1 cellular context compared by ENCODE assay signal in genomic region chr20:17868700-17869231, GRCh38.
TF ChIP-seq lines count a peak whose summit lies in the region.

No MANE protein-coding gene starts in this region.

TF ChIP-seq in GM23338, 12 proteins besides CTCF, POLR2A, EP300 and RAD21 (continued from another document):
- TF ChIP-seq, protein P1, sequence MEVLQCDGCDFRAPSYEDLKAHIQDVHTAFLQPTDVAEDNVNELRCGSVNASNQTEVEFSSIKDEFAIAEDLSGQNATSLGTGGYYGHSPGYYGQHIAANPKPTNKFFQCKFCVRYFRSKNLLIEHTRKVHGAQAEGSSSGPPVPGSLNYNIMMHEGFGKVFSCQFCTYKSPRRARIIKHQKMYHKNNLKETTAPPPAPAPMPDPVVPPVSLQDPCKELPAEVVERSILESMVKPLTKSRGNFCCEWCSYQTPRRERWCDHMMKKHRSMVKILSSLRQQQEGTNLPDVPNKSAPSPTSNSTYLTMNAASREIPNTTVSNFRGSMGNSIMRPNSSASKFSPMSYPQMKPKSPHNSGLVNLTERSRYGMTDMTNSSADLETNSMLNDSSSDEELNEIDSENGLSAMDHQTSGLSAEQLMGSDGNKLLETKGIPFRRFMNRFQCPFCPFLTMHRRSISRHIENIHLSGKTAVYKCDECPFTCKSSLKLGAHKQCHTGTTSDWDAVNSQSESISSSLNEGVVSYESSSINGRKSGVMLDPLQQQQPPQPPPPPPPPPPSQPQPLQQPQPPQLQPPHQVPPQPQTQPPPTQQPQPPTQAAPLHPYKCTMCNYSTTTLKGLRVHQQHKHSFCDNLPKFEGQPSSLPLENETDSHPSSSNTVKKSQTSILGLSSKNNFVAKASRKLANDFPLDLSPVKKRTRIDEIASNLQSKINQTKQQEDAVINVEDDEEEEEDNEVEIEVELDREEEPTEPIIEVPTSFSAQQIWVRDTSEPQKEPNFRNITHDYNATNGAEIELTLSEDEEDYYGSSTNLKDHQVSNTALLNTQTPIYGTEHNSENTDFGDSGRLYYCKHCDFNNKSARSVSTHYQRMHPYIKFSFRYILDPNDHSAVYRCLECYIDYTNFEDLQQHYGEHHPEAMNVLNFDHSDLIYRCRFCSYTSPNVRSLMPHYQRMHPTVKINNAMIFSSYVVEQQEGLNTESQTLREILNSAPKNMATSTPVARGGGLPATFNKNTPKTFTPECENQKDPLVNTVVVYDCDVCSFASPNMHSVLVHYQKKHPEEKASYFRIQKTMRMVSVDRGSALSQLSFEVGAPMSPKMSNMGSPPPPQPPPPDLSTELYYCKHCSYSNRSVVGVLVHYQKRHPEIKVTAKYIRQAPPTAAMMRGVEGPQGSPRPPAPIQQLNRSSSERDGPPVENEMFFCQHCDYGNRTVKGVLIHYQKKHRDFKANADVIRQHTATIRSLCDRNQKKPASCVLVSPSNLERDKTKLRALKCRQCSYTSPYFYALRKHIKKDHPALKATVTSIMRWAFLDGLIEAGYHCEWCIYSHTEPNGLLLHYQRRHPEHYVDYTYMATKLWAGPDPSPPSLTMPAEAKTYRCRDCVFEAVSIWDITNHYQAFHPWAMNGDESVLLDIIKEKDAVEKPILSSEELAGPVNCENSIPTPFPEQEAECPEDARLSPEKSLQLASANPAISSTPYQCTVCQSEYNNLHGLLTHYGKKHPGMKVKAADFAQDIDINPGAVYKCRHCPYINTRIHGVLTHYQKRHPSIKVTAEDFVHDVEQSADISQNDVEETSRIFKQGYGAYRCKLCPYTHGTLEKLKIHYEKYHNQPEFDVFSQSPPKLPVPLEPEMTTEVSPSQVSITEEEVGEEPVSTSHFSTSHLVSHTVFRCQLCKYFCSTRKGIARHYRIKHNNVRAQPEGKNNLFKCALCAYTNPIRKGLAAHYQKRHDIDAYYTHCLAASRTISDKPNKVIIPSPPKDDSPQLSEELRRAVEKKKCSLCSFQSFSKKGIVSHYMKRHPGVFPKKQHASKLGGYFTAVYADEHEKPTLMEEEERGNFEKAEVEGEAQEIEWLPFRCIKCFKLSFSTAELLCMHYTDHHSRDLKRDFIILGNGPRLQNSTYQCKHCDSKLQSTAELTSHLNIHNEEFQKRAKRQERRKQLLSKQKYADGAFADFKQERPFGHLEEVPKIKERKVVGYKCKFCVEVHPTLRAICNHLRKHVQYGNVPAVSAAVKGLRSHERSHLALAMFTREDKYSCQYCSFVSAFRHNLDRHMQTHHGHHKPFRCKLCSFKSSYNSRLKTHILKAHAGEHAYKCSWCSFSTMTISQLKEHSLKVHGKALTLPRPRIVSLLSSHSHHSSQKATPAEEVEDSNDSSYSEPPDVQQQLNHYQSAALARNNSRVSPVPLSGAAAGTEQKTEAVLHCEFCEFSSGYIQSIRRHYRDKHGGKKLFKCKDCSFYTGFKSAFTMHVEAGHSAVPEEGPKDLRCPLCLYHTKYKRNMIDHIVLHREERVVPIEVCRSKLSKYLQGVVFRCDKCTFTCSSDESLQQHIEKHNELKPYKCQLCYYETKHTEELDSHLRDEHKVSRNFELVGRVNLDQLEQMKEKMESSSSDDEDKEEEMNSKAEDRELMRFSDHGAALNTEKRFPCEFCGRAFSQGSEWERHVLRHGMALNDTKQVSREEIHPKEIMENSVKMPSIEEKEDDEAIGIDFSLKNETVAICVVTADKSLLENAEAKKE (CRISPR knock-in tag; IDR thresholded peaks at IDR 0.05) = no peak
TF ChIP-seq in GM23338: peak in this region for 0.
